ENCODE assay signal across 8 cellular contexts in the genomic region with DNA sequence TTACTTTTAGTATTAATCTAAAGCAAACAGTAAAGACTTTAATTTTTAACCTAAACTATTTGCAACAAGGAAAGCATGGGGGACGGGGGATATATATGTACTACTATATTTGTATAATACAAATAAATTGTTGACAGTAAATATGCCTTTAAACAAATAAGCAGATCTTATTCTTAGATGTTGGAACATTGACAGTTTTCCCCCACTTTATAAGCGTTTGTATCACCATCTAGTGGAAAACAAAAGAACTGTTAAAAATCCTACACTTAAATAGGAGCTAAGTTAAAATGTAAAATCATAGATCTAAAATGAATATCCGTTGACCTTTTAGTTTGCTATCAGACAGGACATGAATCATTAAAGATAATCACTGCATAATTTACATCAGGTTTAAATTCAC. TPM values are rescaled to one million over a fixed set of nuclear protein-coding genes. Genes with fewer than 3 reads are reported as not detected.
DNase-seq lines count a peak whose midpoint lies in the region; ATAC-seq and TF ChIP-seq lines count a peak whose summit lies in the region.

No MANE protein-coding gene starts in this region.

- in situ Hi-C loops in SK-MEL-5 (cut with HindIII; ENCODE audit: low pct_unique_long_range_greater_than_20kb, low sequenced_read_pairs): no loop called here

- DNase-seq in AG10803 (ENCODE audit: low read depth) (peak; percentile 69), GM20000 (ENCODE audit: low spot score) (peak; percentile 18), SK-MEL-5 (ENCODE audit: low read depth, low spot score) (peak; percentile 59), foreskin fibroblast (peak; percentile 18 to 63), thoracic aorta (ENCODE audit: low spot score) (no peak), iPS-NIHi11 (ENCODE audit: low spot score) (no peak), NCI-H2081 (lab: John Stamatoyannopoulos, UW) (no peak)

- TF ChIP-seq CTCF in AG10803 (conservative IDR thresholded peaks at IDR 0.05; ENCODE audit: low read length) (peak; percentile 66), GM20000 (IDR thresholded peaks at IDR 0.05; ENCODE audit: extremely low read depth, missing control alignments) (no peak), foreskin fibroblast (IDR thresholded peaks at IDR 0.05; ENCODE audit: low read depth, low read length) (peak; percentile 23), thoracic aorta (IDR thresholded peaks at IDR 0.05) (peak; percentile 48)

- H3K36me3 ChIP-seq in thoracic aorta: no peaks in the 10 kb centered on the region

- H3K27ac ChIP-seq in thoracic aorta: no peak overlapping the region

- ATAC-seq in thoracic aorta (ENCODE audit: insufficient number of reproducible peaks, low FRiP score, low read depth) (no peak), GM19455 (IDR thresholded peaks at IDR 0.05; ENCODE audit: unreplicated experiment) (no peak)

- no peaks in the 10 kb centered on the region for H3K4me1 ChIP-seq in thoracic aorta (ENCODE audit: control insufficient read depth in 1 of 2, low read depth in 2 of 2)

- H3K27me3 ChIP-seq in thoracic aorta (replicated peaks; ENCODE audit: insufficient read depth): no peaks in the 10 kb centered on the region

- no peaks in the 10 kb centered on the region for H3K9me3 ChIP-seq in thoracic aorta

- H3K4me3 ChIP-seq in AG10803 (ENCODE audit: low read length) (no peak overlapping the region), foreskin fibroblast (ENCODE audit: low read depth in 1 of 2, low read length in 2 of 2) (no peak overlapping the region), thoracic aorta (no peak overlapping the region)

RNA-seq across cellular contexts. Expression of gene RBBP8, which starts 50.0 kb away (rescaled TPM):
- total RNA-seq in SK-MEL-5 (2014; rRNA removed; shearing (Covaris generic)): 45.1 and 45.8 TPM in 2 replicates
- polyA plus RNA-seq in SK-MEL-5 (2015; cell fraction: cytosol; rRNA removed): 22.8 and 28.8 TPM in 2 replicates
- 8.5 and 24.3 TPM in 2 replicates for polyA plus RNA-seq in SK-MEL-5 (2015; cell fraction: nucleus; rRNA removed)
- 10 to 100 TPM in 1 of 2 donors, 1 to 10 TPM in 1; 9.7 to 10.2 TPM for total RNA-seq in thoracic aorta

Comparison
In these comparisons a context has a peak if more than half of its experiments do, and no peak if none do; other contexts are left out.
1. DNase-seq: peak in AG10803 (single experiment), GM20000 (single experiment), SK-MEL-5 (single experiment) and foreskin fibroblast (2 of 2); none in thoracic aorta (single experiment), iPS-NIHi11 (single experiment) and NCI-H2081 (0 of 2).